37 cellular contexts compared by ENCODE assay signal in genomic region chr12:51147309-51147708, GRCh38.
"Had no signal": no experiment of that assay in that cellular context is flagged by ENCODE, and none has a peak within 500 bp of the region (broad histone marks: within the 10 kb centered on the region; RNA-seq: fewer than 3 reads in every experiment).

No MANE protein-coding gene starts in this region.

- H3K4me1 ChIP-seq: adrenal gland, breast epithelium, Peyer's patch, SJSA1 had no signal

- H3K4me3 Mint-ChIP-seq: activated CD4-positive, alpha-beta memory T cell treated with anti-CD3 and anti-CD28 coated beads for 36 hours; activated CD4-positive, alpha-beta T cell treated with anti-CD3 and anti-CD28 coated beads for 36 hours; activated naive CD4-positive, alpha-beta T cell treated with anti-CD3 and anti-CD28 coated beads for 36 hours; activated T-cell treated with anti-CD3 and anti-CD28 coated beads, Interleukin-2, amount 50 U/mL, for 4 hours; activated T-helper 1 cell treated with anti-CD3 and anti-CD28 coated beads, Interleukin-12 subunit alpha, Interleukin-12 subunit beta, Interleukin-2, Interleukin-4 antibody, amounts not matched to agents 30 ng/mL and 10 ng/mL and 1 ng/mL, durations not matched to agents 14 hours and 24 hours and 36 hours; T-cell; T-helper 17 cell had no signal

- DNase-seq: activated CD4-positive, alpha-beta memory T cell treated with anti-CD3 and anti-CD28 coated beads for 36 hours; activated CD4-positive, alpha-beta T cell treated with anti-CD3 and anti-CD28 coated beads for 36 hours; activated CD4-positive, alpha-beta T cell treated with anti-CD3 and anti-CD28 coated beads, Interleukin-2, amount 50 U/mL, for 1 hour; activated CD8-positive, alpha-beta memory T cell treated with anti-CD3 and anti-CD28 coated beads, Interleukin-2, amount 50 U/mL, for 4 hours; activated gamma-delta T cell treated with Interleukin-2 at 50 U/mL for 16 hours; activated naive CD4-positive, alpha-beta T cell treated with anti-CD3 and anti-CD28 coated beads for 36 hours; activated T-cell treated with anti-CD3 and anti-CD28 coated beads for 4 hours; activated T-cell treated with anti-CD3 and anti-CD28 coated beads, Interleukin-2, amount 50 U/mL, for 4 hours; adrenal gland; body of pancreas; cerebellar nuclear complex; Kasumi-1; KG1; MM.1S; NCI-H1092 treated with DMSO at 0.1 percent for 48 hours; NCI-H1417; NCI-H146; NCI-H187; NCI-H2029 treated with DMSO at 0.1 percent for 48 hours; NCI-H2107; NCI-H2171; NCI-H510A; NCI-H748 treated with DMSO at 0.1 percent for 48 hours; NK-92 treated with Interleukin-12 subunit alpha and Interleukin-12 subunit beta, amount 100 ng/mL, for 24 hours; PC-3; Peyer's patch; RPMI8226; SHP77 treated with DMSO at 0.1 percent for 48 hours; SK-N-SH; T-cell; T-helper 17 cell; T1000 had no signal

- H3K27me3 ChIP-seq: adrenal gland, body of pancreas, breast epithelium, Peyer's patch, SJSA1 had no signal

- H3K36me3 ChIP-seq: adrenal gland, breast epithelium, Peyer's patch, SJSA1 had no signal

- H3K27me3 Mint-ChIP-seq: activated CD4-positive, alpha-beta memory T cell treated with anti-CD3 and anti-CD28 coated beads for 36 hours; activated CD4-positive, alpha-beta T cell treated with anti-CD3 and anti-CD28 coated beads for 36 hours; T-cell; T-helper 17 cell had no signal

- H3K27ac ChIP-seq: adrenal gland, body of pancreas, breast epithelium, Peyer's patch, SJSA1 had no signal

- H3K9me3 ChIP-seq: body of pancreas, breast epithelium, Peyer's patch, SJSA1, SK-N-SH had no signal

- H3K27ac Mint-ChIP-seq: activated CD4-positive, alpha-beta memory T cell treated with anti-CD3 and anti-CD28 coated beads for 36 hours; activated naive CD4-positive, alpha-beta T cell treated with anti-CD3 and anti-CD28 coated beads for 36 hours; activated naive CD4-positive, alpha-beta T cell treated with anti-CD3 and anti-CD28 coated beads, Interleukin-2, amount 50 U/mL, for 72 hours; activated T-helper 1 cell treated with anti-CD3 and anti-CD28 coated beads, Interleukin-12 subunit alpha, Interleukin-12 subunit beta, Interleukin-2, Interleukin-4 antibody, amounts not matched to agents 30 ng/mL and 10 ng/mL and 1 ng/mL, durations not matched to agents 14 hours and 24 hours and 36 hours; T-cell; T-helper 17 cell had no signal

- ATAC-seq: activated CD4-positive, alpha-beta T cell treated with anti-CD3 and anti-CD28 coated beads for 36 hours; activated CD4-positive, CD25-positive, alpha-beta regulatory T cell treated with anti-CD3 and anti-CD28 coated beads, Interleukin-2, amount 50 U/mL, for 24 hours; activated naive CD4-positive, alpha-beta T cell treated with anti-CD3 and anti-CD28 coated beads, Interleukin-2, amount 50 U/mL, for 72 hours; activated T-cell treated with anti-CD3 and anti-CD28 coated beads, Interleukin-2, amount 50 U/mL, for 4 hours; body of pancreas; PC-3; T-cell; T-helper 17 cell had no signal

- H3K9ac ChIP-seq: SK-N-SH had no signal

- H3K4me3 ChIP-seq: adrenal gland, body of pancreas, breast epithelium, Peyer's patch, SJSA1 had no signal

- H3K9me3 Mint-ChIP-seq: activated CD4-positive, alpha-beta memory T cell treated with anti-CD3 and anti-CD28 coated beads for 36 hours; activated naive CD4-positive, alpha-beta T cell treated with anti-CD3 and anti-CD28 coated beads for 36 hours; activated T-cell treated with anti-CD3 and anti-CD28 coated beads, Interleukin-2, amount 50 U/mL, for 4 hours; activated T-helper 1 cell treated with anti-CD3 and anti-CD28 coated beads, Interleukin-12 subunit alpha, Interleukin-12 subunit beta, Interleukin-2, Interleukin-4 antibody, amounts not matched to agents 30 ng/mL and 10 ng/mL and 1 ng/mL, durations not matched to agents 14 hours and 24 hours and 36 hours; T-cell had no signal
